ENCODE assay signal across 1 cellular context in genomic region chr17:8376302-8377067, GRCh38.
A peak's percentile ranks its signal among the peaks of the same experiment; 100 is the strongest.
TF ChIP-seq lines count a peak whose summit lies in the region.

TSS of gene KRABD2 (minus strand) at chr17:8376704.

TF ChIP-seq in HepG2, 621 proteins besides CTCF, POLR2A, EP300 and RAD21 (continued from another document and continues in another):
- TF ChIP-seq SP4 (CRISPR knock-in tag; IDR thresholded peaks at IDR 0.05) (peak; percentile 78), ZNF44 (CRISPR knock-in tag; IDR thresholded peaks at IDR 0.05) (peak; percentile 63; the same call in 1 of the 2 replicates), PPARG (CRISPR knock-in tag; conservative IDR thresholded peaks at IDR 0.05) (no peak), MTA1 (CRISPR knock-in tag; IDR thresholded peaks at IDR 0.05; ENCODE audit: borderline replicate concordance) (peak; percentile 52; the same call in 1 of the 2 replicates), ZNF232 (CRISPR knock-in tag; IDR thresholded peaks at IDR 0.05; ENCODE audit: borderline replicate concordance) (peak; percentile 56; the same call in 1 of the 2 replicates), HMGXB4 (CRISPR knock-in tag; IDR thresholded peaks at IDR 0.05; ENCODE audit: borderline replicate concordance in 1 of 2, low read depth in 1 of 2) (peak; percentile 74 to 84), SMARCC2 (IDR thresholded peaks at IDR 0.05) (no peak), ZNF766 (CRISPR knock-in tag; IDR thresholded peaks at IDR 0.05; ENCODE audit: borderline replicate concordance) (no peak), SATB2 (CRISPR knock-in tag; IDR thresholded peaks at IDR 0.05) (0 out of 2 replicates have a peak, but pooled peaks have one; percentile 70), ZNF33A (CRISPR knock-in tag; IDR thresholded peaks at IDR 0.05; ENCODE audit: borderline replicate concordance) (no peak), ZNF839 (CRISPR knock-in tag; IDR thresholded peaks at IDR 0.05; ENCODE audit: borderline replicate concordance) (no peak), ZNF556 (CRISPR knock-in tag; IDR thresholded peaks at IDR 0.05; ENCODE audit: borderline replicate concordance) (no peak; the same call in 1 of the 2 replicates), ZNF121 (CRISPR knock-in tag; IDR thresholded peaks at IDR 0.05) (no peak), BCL3 (CRISPR knock-in tag; IDR thresholded peaks at IDR 0.05) (no peak; the same call in 1 of the 2 replicates), PATZ1 (CRISPR knock-in tag; IDR thresholded peaks at IDR 0.05) (peak; percentile 73; the same call in 1 of the 2 replicates), ATF6 (CRISPR knock-in tag; conservative IDR thresholded peaks at IDR 0.05) (no peak), HDAC1 (CRISPR knock-in tag; IDR thresholded peaks at IDR 0.05) (peak; percentile 63), ZNF577 (CRISPR knock-in tag; IDR thresholded peaks at IDR 0.05; ENCODE audit: borderline replicate concordance, low read depth) (no peak), BORCS8-MEF2B (CRISPR knock-in tag; IDR thresholded peaks at IDR 0.05) (peak; percentile 88; the same call in 1 of the 2 replicates), ZNF431 (CRISPR knock-in tag; IDR thresholded peaks at IDR 0.05; ENCODE audit: borderline replicate concordance, low read depth) (no peak), TMF1 (CRISPR knock-in tag; IDR thresholded peaks at IDR 0.05; ENCODE audit: low read depth) (no peak), SRSF1 (optimal IDR thresholded peaks at IDR 0.05; ENCODE audit: low read depth, low read length) (peak; percentile 49), RAD51 (IDR thresholded peaks at IDR 0.05; ENCODE audit: borderline replicate concordance) (no peak), ZBTB14 (CRISPR knock-in tag; IDR thresholded peaks at IDR 0.05) (0 out of 2 replicates have a peak, but pooled peaks have one; percentile 31), ZNF180 (CRISPR knock-in tag; IDR thresholded peaks at IDR 0.05; ENCODE audit: borderline replicate concordance, low read depth) (0 out of 2 replicates have a peak, but pooled peaks have one; percentile 42), IRX3 (CRISPR knock-in tag; IDR thresholded peaks at IDR 0.05; ENCODE audit: borderline replicate concordance, low read depth) (no peak), ATF1 (CRISPR knock-in tag; IDR thresholded peaks at IDR 0.05) (no peak), ZC3H13 (CRISPR knock-in tag; IDR thresholded peaks at IDR 0.05) (peak; percentile 88; the same call in 1 of the 2 replicates), RARA (CRISPR knock-in tag; IDR thresholded peaks at IDR 0.05) (peak; percentile 40), DDIT3 (CRISPR knock-in tag; IDR thresholded peaks at IDR 0.05) (no peak), ZNF883 (CRISPR knock-in tag; IDR thresholded peaks at IDR 0.05; ENCODE audit: not compliant biosample characterization) (peak; percentile 93), HCFC1 (IDR thresholded peaks at IDR 0.05; ENCODE audit: low read depth, low read length) (peak; percentile 32; the same call in 1 of the 2 replicates), TFDP2 (CRISPR knock-in tag; IDR thresholded peaks at IDR 0.05) (peak; percentile 29; the same call in 1 of the 2 replicates), CEBPB (IDR thresholded peaks at IDR 0.05; ENCODE audit: borderline replicate concordance, low read depth, low read length) (no peak), POLR2AphosphoS2 (IDR thresholded peaks at IDR 0.05; ENCODE audit: low read depth, low read length) (peak; percentile 91; the same call in 1 of the 2 replicates), MAF1 (CRISPR knock-in tag; IDR thresholded peaks at IDR 0.05; ENCODE audit: borderline replicate concordance) (0 out of 2 replicates have a peak, but pooled peaks have one; percentile 51), ISX (CRISPR knock-in tag; conservative IDR thresholded peaks at IDR 0.05) (no peak), ZBTB38 (CRISPR knock-in tag; IDR thresholded peaks at IDR 0.05) (peak; percentile 74), E2F2 (CRISPR knock-in tag; IDR thresholded peaks at IDR 0.05; ENCODE audit: borderline replicate concordance) (no peak), NFE2L2 (IDR thresholded peaks at IDR 0.05; ENCODE audit: low read length) (no peak), ZNF629 (CRISPR knock-in tag; conservative IDR thresholded peaks at IDR 0.05) (peak; percentile 42; the same call in 1 of the 2 replicates), ZKSCAN5 (CRISPR knock-in tag; IDR thresholded peaks at IDR 0.05) (no peak), PRPF4 (IDR thresholded peaks at IDR 0.05; ENCODE audit: low read depth, low read length, poor library complexity, severe bottlenecking) (no peak), MXD3 (CRISPR knock-in tag; IDR thresholded peaks at IDR 0.05) (peak; percentile 78), ZNF367 (CRISPR knock-in tag; IDR thresholded peaks at IDR 0.05; ENCODE audit: borderline replicate concordance) (no peak), SNAPC4 (CRISPR knock-in tag; IDR thresholded peaks at IDR 0.05) (no peak), DR1 (CRISPR knock-in tag; IDR thresholded peaks at IDR 0.05) (peak; percentile 77), ZNF788 (CRISPR knock-in tag; IDR thresholded peaks at IDR 0.05; ENCODE audit: borderline replicate concordance) (peak; percentile 84; the same call in 1 of the 2 replicates), GABPB1 (CRISPR knock-in tag; IDR thresholded peaks at IDR 0.05) (peak; percentile 95)
